In the genomic region with DNA sequence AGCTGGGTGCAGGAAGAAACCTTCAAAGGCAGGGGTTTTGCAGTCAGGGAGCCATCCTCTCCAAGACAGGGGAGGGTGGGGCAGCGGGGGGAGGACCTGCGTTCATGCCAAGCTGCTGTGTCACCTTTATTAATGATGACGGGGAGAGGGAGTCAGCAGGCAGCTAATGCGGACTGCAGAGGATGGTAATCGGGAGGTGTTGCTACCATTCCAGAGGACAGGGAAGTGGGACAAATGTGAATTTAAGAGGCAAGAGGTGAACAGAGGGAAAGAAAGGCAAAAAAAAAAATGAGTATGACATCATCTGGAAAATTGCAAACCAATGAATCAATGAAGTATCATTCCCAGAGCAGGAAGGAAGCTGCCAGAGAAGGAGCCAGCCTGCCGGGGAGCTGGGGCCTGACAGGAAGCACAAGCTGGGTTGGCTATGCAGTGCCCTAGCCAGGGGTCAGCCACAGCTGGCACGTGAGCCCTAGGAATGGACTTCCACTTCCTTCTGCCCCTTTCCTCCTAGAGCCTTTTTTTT, we compare ENCODE assay signal across 12 cellular contexts. TPM values are rescaled to one million over a fixed set of nuclear protein-coding genes. Genes with fewer than 3 reads are reported as not detected.
DNase-seq lines count a peak whose midpoint lies in the region; ATAC-seq and TF ChIP-seq lines count a peak whose summit lies in the region.
"Had no signal": no experiment of that assay in that cellular context is flagged by ENCODE, and none has a peak within 500 bp of the region (broad histone marks: within the 10 kb centered on the region; RNA-seq: fewer than 3 reads in every experiment).

No MANE protein-coding gene starts in this region.

- no peaks in the 10 kb centered on the region for H3K9me3 ChIP-seq in liver (ENCODE audit: control insufficient read depth in 4 of 4, low read length in 3 of 4)
- H3K9me3 ChIP-seq: psoas muscle had no signal

- no peak overlapping the region for H2AFZ ChIP-seq in ACC112 (ENCODE audit: low read length, unreplicated experiment)

- no peaks in the 10 kb centered on the region for H3K36me3 ChIP-seq in ACC112 (ENCODE audit: insufficient read depth, low read length)
- H3K36me3 ChIP-seq in liver (ENCODE audit: control insufficient read depth in 4 of 4, insufficient read depth in 3 of 4, low read depth in 1 of 4, low read length in 3 of 4) = no peaks in the 10 kb centered on the region

- no peak overlapping the region for H3K9ac ChIP-seq in liver (ENCODE audit: low read depth in 1 of 2, low read length in 2 of 2)

- H3K27me3 ChIP-seq in ACC112 (ENCODE audit: insufficient read depth, low read length) (no peaks in the 10 kb centered on the region), liver (ENCODE audit: control insufficient read depth in 4 of 4, insufficient read depth in 4 of 4, low read length in 3 of 4) (peaks cover 0 to 3% (median 0%) of the 10 kb centered on the region in 4 donors)

- peaks cover 73% of the 10 kb centered on the region for H3K79me2 ChIP-seq in ACC112 (ENCODE audit: control insufficient read depth, insufficient read depth, low read length, unreplicated experiment)

- TF ChIP-seq CTCF in cardiac fibroblast (IDR thresholded peaks at IDR 0.05; ENCODE audit: low read depth, low read length) (no peak), liver (IDR thresholded peaks at IDR 0.05; ENCODE audit: low read depth, low read length, missing input control) (no peak)

- H3K4me1 ChIP-seq in ACC112 (ENCODE audit: control insufficient read depth, insufficient read depth, low read length, unreplicated experiment) (peaks cover 48% of the 10 kb centered on the region), liver (ENCODE audit: control insufficient read depth in 4 of 4, insufficient read depth in 4 of 4, low read length in 3 of 4) (no peaks in the 10 kb centered on the region)
- H3K4me1 ChIP-seq: psoas muscle had no signal

- TF ChIP-seq RAD21 in liver (IDR thresholded peaks at IDR 0.05) = no peak

- 60% methylated on average over 7 of the region's 7 CpGs for WGBS in liver

- DNase-seq in HT1080 (ENCODE audit: low read depth) (peak; percentile 99), cardiac fibroblast (ENCODE audit: low read depth in 2 of 2) (peak; percentile 85 to 86), MV-4-11 (lab: John Stamatoyannopoulos, UW) (no peak), NCI-H446 treated with DMSO at 0.1 percent for 48 hours (lab: John Stamatoyannopoulos, UW) (no peak)
- DNase-seq: activated effector memory CD4-positive, alpha-beta T cell treated with anti-CD3 and anti-CD28 coated beads, Interleukin-2, amount 50 U/mL, for 16 hours; CD4-positive, alpha-beta T cell had no signal

- H3K27ac ChIP-seq in ACC112 (ENCODE audit: low read depth, low read length) (peak overlapping the region; percentile 89), liver (ENCODE audit: low read depth in 1 of 2, low read length in 2 of 2) (no peak overlapping the region)
- H3K27ac ChIP-seq: psoas muscle had no signal

- H3K4me3 ChIP-seq in ACC112 (ENCODE audit: low read depth, low read length) (peak overlapping the region; percentile 0; the same call in 1 of the 2 replicates), cardiac fibroblast (replicated peaks in 1 of 2; ENCODE audit: low read depth in 2 of 2, low read length in 2 of 2) (no peak overlapping the region), liver (ENCODE audit: low read depth in 1 of 3, low read length in 3 of 3) (no peak overlapping the region)
- H3K4me3 ChIP-seq: psoas muscle had no signal

- no peak for ATAC-seq in GM21576 (IDR thresholded peaks at IDR 0.05; ENCODE audit: unreplicated experiment)
- no peak for ATAC-seq in HG02588 (IDR thresholded peaks at IDR 0.05; ENCODE audit: unreplicated experiment)
- ATAC-seq: psoas muscle had no signal

TF ChIP-seq in liver, 16 proteins besides CTCF, POLR2A, EP300 and RAD21:
- TF ChIP-seq JUND (IDR thresholded peaks at IDR 0.05) (no peak), NR2F2 (IDR thresholded peaks at IDR 0.05) (peak; percentile 51)
TF ChIP-seq in liver: peak in this region for 1.

RNA-seq across cellular contexts. Expression of gene INSYN2B, which starts 9.3 kb away (rescaled TPM):
- 12.0 and 14.0 TPM in 2 replicates for total RNA-seq in HT1080 (2014; rRNA removed; shearing (Covaris generic))
- polyA plus RNA-seq in HT1080 (2015; cell fraction: cytosol; rRNA removed) = 10.7 and 20.7 TPM in 2 replicates
- polyA plus RNA-seq in HT1080 (2015; cell fraction: nucleus; rRNA removed) = 13.0 and 20.0 TPM in 2 replicates
- total RNA-seq in liver = under 1 TPM; 0.08 to 0.33 TPM
- polyA plus RNA-seq in liver = under 1 TPM in 1 of 2 donors, not detected in 1; 0.13 TPM
- total RNA-seq: CD4-positive, alpha-beta T cell; psoas muscle; SK-MEL-5 had no signal

Comparison
In these comparisons a context has a peak if more than half of its experiments do, and no peak if none do; other contexts are left out.
1. DNase-seq: peak in HT1080 (single experiment) and cardiac fibroblast (2 of 2); none in MV-4-11 (single experiment) and NCI-H446 treated with DMSO at 0.1 percent for 48 hours (single experiment).